Comparison of ENCODE assay signal across 12 cellular contexts in genomic region chr9:106287108-106287631, GRCh38.
A peak's percentile ranks its signal among the peaks of the same experiment; 100 is the strongest.
DNase-seq lines count a peak whose midpoint lies in the region; ATAC-seq and TF ChIP-seq lines count a peak whose summit lies in the region.
"Had no signal": no experiment of that assay in that cellular context is flagged by ENCODE, and none has a peak within 500 bp of the region (broad histone marks: within the 10 kb centered on the region; RNA-seq: fewer than 3 reads in every experiment).

No MANE protein-coding gene starts in this region.

- no peaks in the 10 kb centered on the region for H3K9me3 ChIP-seq in SK-N-MC (ENCODE audit: low read depth, low read length)

- intact Hi-C loops in head of caudate nucleus (cut with DNase I): loop anchor here (10.0 kb wide), 1 partner anchor 578 kb away; the partner anchor contains the start of gene ZNF462

- no peak for TF ChIP-seq CTCF in retinal pigment epithelial cell (conservative IDR thresholded peaks at IDR 0.05; ENCODE audit: low read depth, low read length)

- no peak for ATAC-seq in GM18502 (IDR thresholded peaks at IDR 0.05; ENCODE audit: poor library complexity, unreplicated experiment)
- no peak for ATAC-seq in HG02763 (IDR thresholded peaks at IDR 0.05; ENCODE audit: unreplicated experiment)
- ATAC-seq: activated T-cell treated with anti-CD3 and anti-CD28 coated beads, Interleukin-2, amount 50 U/mL, for 4 hours had no signal

- DNase-seq in Daoy (ENCODE audit: low read depth) (peak; percentile 9), SK-N-MC (ENCODE audit: low read depth, low spot score) (no peak), head of caudate nucleus (peak in 25 of 42 donors; percentile 10 to 59 (median 23)), retinal pigment epithelial cell (ENCODE audit: low read depth) (no peak), activated T-cell treated with anti-CD3 and anti-CD28 coated beads for 4 hours (no peak)
- DNase-seq in effector CD4-positive, alpha-beta T cell: no peak
- DNase-seq: activated T-cell treated with anti-CD3 and anti-CD28 coated beads, Interleukin-2, amount 50 U/mL, for 4 hours; CD4-positive, alpha-beta T cell; NCI-H2081; stimulated activated naive CD4-positive, alpha-beta T cell had no signal

- no peak overlapping the region for H3K9ac ChIP-seq in SK-N-MC (ENCODE audit: insufficient read length)

- no peaks in the 10 kb centered on the region for H3K36me3 ChIP-seq in SK-N-MC (ENCODE audit: insufficient read depth, low read length)

- H3K4me3 ChIP-seq in SK-N-MC (peak overlapping the region; percentile 36; the same call in 1 of the 2 replicates), retinal pigment epithelial cell (ENCODE audit: low read length) (peak overlapping the region; percentile 21)

- no peak overlapping the region for H3K27ac ChIP-seq in SK-N-MC

Comparison
In these comparisons a context has a peak if more than half of its experiments do, and no peak if none do; other contexts are left out.
1. DNase-seq: peak in Daoy (single experiment) and head of caudate nucleus (25 of 42); none in SK-N-MC (single experiment), retinal pigment epithelial cell (single experiment), activated T-cell treated with anti-CD3 and anti-CD28 coated beads for 4 hours (single experiment) and effector CD4-positive, alpha-beta T cell (single experiment).